ENCODE assay signal across 8 cellular contexts in genomic region chr11:75536786-75537629, GRCh38. TPM values are rescaled to one million over a fixed set of nuclear protein-coding genes. Genes with fewer than 3 reads are reported as not detected.
DNase-seq lines count a peak whose midpoint lies in the region; ATAC-seq and TF ChIP-seq lines count a peak whose summit lies in the region.

No MANE protein-coding gene starts in this region.

- in situ Hi-C loops in mammary epithelial cell (cut with MboI; ENCODE audit: low sequenced_read_pairs in 2 of 2), result loop anchor here (10.0 to 25.0 kb wide), 3 partner anchors 142 to 262 kb away; partner anchors contain the start of gene RPS3 (in 1 of the 2)

- dilution Hi-C loops in mammary epithelial cell (cut with HindIII; ENCODE audit: low sequenced_read_pairs), result no loop called here

- intact Hi-C loops in OCI-LY7 (cut with micrococcal nuclease; ENCODE audit: unreplicated experiment) (loop anchor here (5.0 kb wide), 1 partner anchor 255 kb away; no protein-coding TSS in a partner anchor), mammary epithelial cell (cut with micrococcal nuclease) (no loop called here), left ventricle myocardium inferior (cut with micrococcal nuclease) (no loop called here)

- 91% methylated on average over 13 of the region's 13 CpGs for WGBS in mammary epithelial cell (ENCODE audit: low coverage, missing lambda C conversion rate)

- CTCF ChIA-PET in OCI-LY7 (lab: Charles Lee; ENCODE audit: unreplicated experiment) (interaction anchor here (0.5 kb wide), 1 partner anchor 92 kb away, joined by 3 read pairs; no protein-coding TSS in a partner anchor), mammary epithelial cell (lab: Charles Lee; ENCODE audit: low non-redundant PET) (no interaction called here)

- H3K4me1 ChIP-seq in OCI-LY7 (ENCODE audit: insufficient read depth, low read length, poor library complexity, severe bottlenecking), result peaks cover 12% of the 10 kb centered on the region
- H3K4me1 ChIP-seq in mammary epithelial cell (ENCODE audit: insufficient read depth, low read length), result peaks cover 3% of the 10 kb centered on the region
- peaks cover 16% of the 10 kb centered on the region for H3K4me1 ChIP-seq in left ventricle myocardium inferior

- ATAC-seq in GM18858 (IDR thresholded peaks at IDR 0.05; ENCODE audit: unreplicated experiment) (peak; percentile 65), HG02642 (IDR thresholded peaks at IDR 0.05; ENCODE audit: poor library complexity, unreplicated experiment) (peak; percentile 84)

- peak overlapping the region; percentile 63 for H2AFZ ChIP-seq in OCI-LY7 (ENCODE audit: low read length)
- H2AFZ ChIP-seq in mammary epithelial cell (ENCODE audit: low read depth, low read length), result no peak overlapping the region

- POLR2A ChIA-PET in OCI-LY7 (lab: Charles Lee), result no interaction called here

- H3K79me2 ChIP-seq in OCI-LY7 (ENCODE audit: insufficient read depth, low read depth, low read length) (no peaks in the 10 kb centered on the region), mammary epithelial cell (ENCODE audit: insufficient read depth, low read length) (no peaks in the 10 kb centered on the region)

- peak overlapping the region; percentile 27 for H3K4me2 ChIP-seq in OCI-LY7 (ENCODE audit: low read length)
- no peak overlapping the region for H3K4me2 ChIP-seq in mammary epithelial cell (ENCODE audit: insufficient read depth, low read depth, low read length)

- no peaks in the 10 kb centered on the region for H3K9me2 ChIP-seq in OCI-LY7 (ENCODE audit: insufficient read depth, low read length)

- DNase-seq in OCI-LY7 (ENCODE audit: low spot score) (peak; percentile 59), mammary epithelial cell (peak; percentile 58), left ventricle myocardium inferior (no peak), islet precursor cell (no peak), NCI-H1105 treated with DMSO at 0.1 percent for 48 hours (lab: John Stamatoyannopoulos, UW) (no peak), 8988T (no peak)

- H4K20me1 ChIP-seq in OCI-LY7 (ENCODE audit: insufficient read depth, low read length) (no peaks in the 10 kb centered on the region), mammary epithelial cell (ENCODE audit: insufficient read depth, low read length) (no peaks in the 10 kb centered on the region)

- H3K27ac ChIP-seq in OCI-LY7 (ENCODE audit: low read depth, low read length, poor library complexity, severe bottlenecking) (no peak overlapping the region), mammary epithelial cell (ENCODE audit: insufficient read depth, low read depth, low read length) (no peak overlapping the region), left ventricle myocardium inferior (replicated peaks) (no peak overlapping the region)

- H3K4me3 ChIP-seq in OCI-LY7 (ENCODE audit: low read depth, low read length, poor library complexity, severe bottlenecking), result no peak overlapping the region
- no peak overlapping the region for H3K4me3 ChIP-seq in mammary epithelial cell (replicated peaks in 1 of 3; ENCODE audit: insufficient read depth in 1 of 3, low read depth in 2 of 3, low read length in 3 of 3)
- no peak overlapping the region for H3K4me3 ChIP-seq in left ventricle myocardium inferior

- H3K27me3 ChIP-seq in mammary epithelial cell (ENCODE audit: insufficient read depth, low read length), result no peaks in the 10 kb centered on the region
- H3K27me3 ChIP-seq in left ventricle myocardium inferior (ENCODE audit: low read depth), result no peaks in the 10 kb centered on the region

- no peak overlapping the region for H3K9ac ChIP-seq in mammary epithelial cell (ENCODE audit: insufficient read depth, low read length)

- TF ChIP-seq CTCF in OCI-LY7 (conservative IDR thresholded peaks at IDR 0.05; ENCODE audit: low read length) (peak; percentile 59), mammary epithelial cell (conservative IDR thresholded peaks at IDR 0.05 in 1 of 2, IDR thresholded peaks at IDR 0.05 in 1 of 2; ENCODE audit: extremely low read depth in 1 of 2, insufficient read depth in 1 of 2, low read depth in 1 of 2, low read length in 2 of 2) (no peak), left ventricle myocardium inferior (IDR thresholded peaks at IDR 0.05; ENCODE audit: borderline replicate concordance) (no peak)

- H3K36me3 ChIP-seq in OCI-LY7 (ENCODE audit: insufficient read depth, low read length), result no peaks in the 10 kb centered on the region
- no peaks in the 10 kb centered on the region for H3K36me3 ChIP-seq in mammary epithelial cell (ENCODE audit: insufficient read depth, low read length)
- H3K36me3 ChIP-seq in left ventricle myocardium inferior, result no peaks in the 10 kb centered on the region

- no peaks in the 10 kb centered on the region for H3K9me3 ChIP-seq in OCI-LY7 (ENCODE audit: low read length)
- no peaks in the 10 kb centered on the region for H3K9me3 ChIP-seq in mammary epithelial cell (replicated peaks; ENCODE audit: insufficient read depth, low read length)
- no peaks in the 10 kb centered on the region for H3K9me3 ChIP-seq in left ventricle myocardium inferior (replicated peaks)

- BruUV-seq in OCI-LY7 (replicated peaks; lab: Mats Ljungman, UMichigan) (no TSS peak), mammary epithelial cell (replicated peaks; lab: Mats Ljungman, UMichigan) (no TSS peak)

RNA-seq across cellular contexts. Expression of gene GDPD5, which starts 11.3 kb away (rescaled TPM):
- 13.5 and 14.3 TPM in 2 replicates for total RNA-seq in OCI-LY7 (2014; rRNA removed; shearing (Covaris generic))
- total RNA-seq in OCI-LY7 (2022), result 49.9 and 57.3 TPM in 2 replicates
- 10 to 100 TPM in 1 of 2 donors, 1 to 10 TPM in 1; 9.5 to 13.3 TPM for total RNA-seq in mammary epithelial cell
- 4.4 TPM for polyA plus RNA-seq in mammary epithelial cell
- 5.9 TPM for polyA minus RNA-seq in mammary epithelial cell
- total RNA-seq in left ventricle myocardium inferior, result 4.4 TPM

RNA-seq across cellular contexts. Expression of gene SERPINH1, which starts 25.0 kb away (rescaled TPM):
- 0.33 TPM in 1 of 2 replicates, not detected in the other for total RNA-seq in OCI-LY7 (2014; rRNA removed; shearing (Covaris generic))
- total RNA-seq in OCI-LY7 (2022) (not detected in 2 replicates), mammary epithelial cell (100 to 1,000 TPM in 1 of 2 donors, 10 to 100 TPM in 1; 32.5 to 519 TPM), left ventricle myocardium inferior (57.6 TPM)
- 136 TPM for polyA plus RNA-seq in mammary epithelial cell
- 118 TPM for polyA minus RNA-seq in mammary epithelial cell

Comparison
In these comparisons a context has a peak if more than half of its experiments do, and no peak if none do; other contexts are left out.
1. DNase-seq: peak in OCI-LY7 (single experiment) and mammary epithelial cell (single experiment); none in left ventricle myocardium inferior (single experiment), islet precursor cell (single experiment), NCI-H1105 treated with DMSO at 0.1 percent for 48 hours (single experiment) and 8988T (single experiment).
2. RNA of gene SERPINH1, which starts 25.0 kb away (total RNA-seq): 32.5 to 519 TPM in mammary epithelial cell and 57.6 TPM in left ventricle myocardium inferior (single experiment); 0.33 TPM in OCI-LY7; every median in the first group is over 10 times any median in the second.